Comparison of ENCODE assay signal across 12 cellular contexts in the genomic region with DNA sequence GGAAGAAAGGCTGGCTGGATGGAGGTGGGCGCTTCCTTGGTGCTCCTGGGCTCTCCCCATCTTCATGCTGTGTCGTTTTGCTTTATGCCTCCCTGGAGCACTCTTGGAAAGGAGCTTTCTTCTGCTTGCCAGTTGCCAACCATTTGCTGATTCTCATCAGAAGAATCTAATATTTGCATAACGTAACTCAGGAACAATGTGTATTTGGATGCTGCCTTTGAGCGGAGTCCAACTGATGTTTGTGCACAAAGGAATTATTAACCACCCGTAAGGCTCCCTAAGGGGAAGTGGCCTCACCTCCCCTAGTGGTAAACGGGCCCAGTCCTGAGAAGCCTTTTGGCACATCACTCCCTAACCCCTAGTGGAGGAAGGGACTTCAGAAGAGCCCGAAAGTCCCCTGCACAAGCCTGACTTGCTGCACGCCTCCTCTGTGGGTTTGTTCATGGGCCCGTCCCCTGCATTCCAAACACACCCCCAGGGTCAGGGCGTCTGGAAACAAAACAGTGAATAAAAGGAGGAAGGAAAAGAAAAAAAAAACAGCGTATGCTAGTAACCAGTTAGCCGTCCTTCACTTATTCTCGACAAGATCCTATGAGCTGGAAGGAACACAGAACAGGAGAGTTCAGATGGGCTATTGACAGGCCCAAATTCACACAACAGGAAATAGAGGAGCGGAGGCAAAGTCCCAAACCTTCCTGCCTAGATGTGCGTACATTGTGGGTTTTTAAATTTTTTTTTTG.
DNase-seq lines count a peak whose midpoint lies in the region; FAIRE-seq and TF ChIP-seq lines count a peak whose summit lies in the region.
"Had no signal": no experiment of that assay in that cellular context is flagged by ENCODE, and none has a peak within 500 bp of the region (broad histone marks: within the 10 kb centered on the region; RNA-seq: fewer than 3 reads in every experiment).

No MANE protein-coding gene starts in this region.

- H3K4me3 ChIP-seq in breast epithelium, result peak overlapping the region in 1 of 3 donors; percentile 11
- H3K4me3 ChIP-seq in astrocyte (ENCODE audit: insufficient read depth, low read depth, low read length), result no peak overlapping the region
- H3K4me3 ChIP-seq: BLaER1 treated with 17β-estradiol and CSF1 and Interleukin-3, amounts not matched to agents 10 nM and 100 nM; right atrium auricular region had no signal

- POLR2A ChIA-PET in MCF 10A (lab: Yijun Ruan, JAX), result no interaction called here

- H3K4me2 ChIP-seq in astrocyte (ENCODE audit: low read length), result peak overlapping the region; percentile 72

- H3K9me3 Mint-ChIP-seq in MCF 10A (ENCODE audit: unreplicated experiment) (no peaks in the 10 kb centered on the region), astrocyte (ENCODE audit: unreplicated experiment) (peaks cover 3% of the 10 kb centered on the region)

- H3K27ac ChIP-seq in breast epithelium (peak overlapping the region; percentile 34 to 49), astrocyte (ENCODE audit: low read depth, low read length) (no peak overlapping the region)
- H3K27ac ChIP-seq: BLaER1 treated with 17β-estradiol and CSF1 and Interleukin-3, amounts not matched to agents 10 nM and 100 nM; right atrium auricular region had no signal

- H3K9me3 ChIP-seq in breast epithelium, result peaks cover 4 to 5% of the 10 kb centered on the region in 2 donors
- H3K9me3 ChIP-seq in astrocyte (ENCODE audit: insufficient read depth, low read depth, low read length), result no peaks in the 10 kb centered on the region

- H2AFZ ChIP-seq in astrocyte (ENCODE audit: low read depth, low read length), result peak overlapping the region; percentile 24

- no peak overlapping the region for H3K4me3 Mint-ChIP-seq in MCF 10A (ENCODE audit: unreplicated experiment)
- H3K4me3 Mint-ChIP-seq in astrocyte (ENCODE audit: unreplicated experiment), result no peak overlapping the region
- H3K4me3 Mint-ChIP-seq: activated naive CD4-positive, alpha-beta T cell treated with anti-CD3 and anti-CD28 coated beads, Interleukin-2, amount 50 U/mL, for 24 hours had no signal

- H3K4me1 Mint-ChIP-seq in MCF 10A (ENCODE audit: insufficient read depth, unreplicated experiment) (peaks cover 6% of the 10 kb centered on the region), astrocyte (ENCODE audit: low read depth, unreplicated experiment) (peaks cover 14% of the 10 kb centered on the region)
- H3K4me1 Mint-ChIP-seq: activated naive CD4-positive, alpha-beta T cell treated with anti-CD3 and anti-CD28 coated beads, Interleukin-2, amount 50 U/mL, for 24 hours had no signal

- intact Hi-C loops in breast epithelium (cut with DNase I; ENCODE audit: low total_unique reads), result loop anchor here (5.0 kb wide), 1 partner anchor 636 kb away; no protein-coding TSS in a partner anchor
- intact Hi-C loops in MCF 10A (cut with micrococcal nuclease), result no loop called here

- H3K27me3 ChIP-seq in breast epithelium, result no peaks in the 10 kb centered on the region
- no peaks in the 10 kb centered on the region for H3K27me3 ChIP-seq in astrocyte (ENCODE audit: insufficient read depth, low read length)
- H3K27me3 ChIP-seq: BLaER1 treated with 17β-estradiol and CSF1 and Interleukin-3, amounts not matched to agents 10 nM and 100 nM; right atrium auricular region had no signal

- no peak for TF ChIP-seq POLR2A in breast epithelium (IDR thresholded peaks at IDR 0.05)

- peak in 2 of 3 donors; percentile 29 to 36 for TF ChIP-seq CTCF in breast epithelium (IDR thresholded peaks at IDR 0.05)
- no peak for TF ChIP-seq CTCF in MCF 10A (IDR thresholded peaks at IDR 0.05; ENCODE audit: unreplicated experiment)
- TF ChIP-seq CTCF in astrocyte (IDR thresholded peaks at IDR 0.05; ENCODE audit: insufficient read depth, low read depth, low read length), result no peak
- TF ChIP-seq CTCF in GM10266 (IDR thresholded peaks at IDR 0.05; ENCODE audit: control insufficient read depth, insufficient read depth, low read depth, missing control alignments), result no peak

- H3K27ac Mint-ChIP-seq in MCF 10A (ENCODE audit: low read depth, unreplicated experiment), result no peak overlapping the region
- H3K27ac Mint-ChIP-seq in astrocyte (ENCODE audit: unreplicated experiment), result no peak overlapping the region
- H3K27ac Mint-ChIP-seq: activated naive CD4-positive, alpha-beta T cell treated with anti-CD3 and anti-CD28 coated beads, Interleukin-2, amount 50 U/mL, for 24 hours had no signal

- no peaks in the 10 kb centered on the region for H3K79me2 ChIP-seq in astrocyte (ENCODE audit: insufficient read depth, low read length)

- peak in 1 of 2 donors; percentile 40 for DNase-seq in breast epithelium (ENCODE audit: low spot score in 2 of 2)
- no peak for DNase-seq in MCF 10A (ENCODE audit: unreplicated experiment)
- peak; percentile 69 for DNase-seq in astrocyte (ENCODE audit: low read depth)
- DNase-seq in kidney tubule cell (ENCODE audit: low spot score), result peak; percentile 85
- peak; percentile 32 for DNase-seq in urothelium cell line (ENCODE audit: low spot score)
- DNase-seq in NCI-H1694 treated with DMSO at 0.1 percent for 48 hours (lab: John Stamatoyannopoulos, UW), result no peak
- no peak for DNase-seq in GM10266 (ENCODE audit: extremely low spot score)
- DNase-seq in activated naive CD4-positive, alpha-beta T cell treated with anti-CD3 and anti-CD28 coated beads, Interleukin-2, amount 50 U/mL, for 16 hours, result no peak
- DNase-seq: NCI-H187 treated with DMSO at 0.1 percent for 48 hours had no signal

- H3K36me3 Mint-ChIP-seq in MCF 10A (ENCODE audit: insufficient read depth, unreplicated experiment) (no peaks in the 10 kb centered on the region), astrocyte (ENCODE audit: low read depth, unreplicated experiment) (no peaks in the 10 kb centered on the region)
- H3K36me3 Mint-ChIP-seq: activated naive CD4-positive, alpha-beta T cell treated with anti-CD3 and anti-CD28 coated beads, Interleukin-2, amount 50 U/mL, for 24 hours had no signal

- peaks cover 3 to 11% of the 10 kb centered on the region in 2 donors for H3K4me1 ChIP-seq in breast epithelium
- H3K4me1 ChIP-seq in astrocyte (ENCODE audit: insufficient read depth, low read length), result peaks cover 15% of the 10 kb centered on the region

- CTCF ChIA-PET in MCF 10A (lab: Yijun Ruan, JAX), result interaction anchor here (1.2 to 1.3 kb wide), 2 partner anchors 48 to 107 kb away, joined by 4 to 5 read pairs; no protein-coding TSS in a partner anchor

- H3K36me3 ChIP-seq in breast epithelium (no peaks in the 10 kb centered on the region), astrocyte (ENCODE audit: insufficient read depth, low read length) (no peaks in the 10 kb centered on the region)
- H3K36me3 ChIP-seq: BLaER1 treated with 17β-estradiol and CSF1 and Interleukin-3, amounts not matched to agents 10 nM and 100 nM; right atrium auricular region had no signal

- peak; percentile 47 for FAIRE-seq in astrocyte (lab: Jason Lieb, UNC)
- FAIRE-seq in urothelium cell line (lab: Jason Lieb, UNC), result no peak

- BruUV-seq in MCF 10A (replicated peaks; lab: Mats Ljungman, UMichigan), result no TSS peak

- H3K9ac ChIP-seq in astrocyte (ENCODE audit: low read length), result no peak overlapping the region

- no peaks in the 10 kb centered on the region for H3K27me3 Mint-ChIP-seq in MCF 10A (ENCODE audit: insufficient read depth, unreplicated experiment)
- peaks cover 9% of the 10 kb centered on the region for H3K27me3 Mint-ChIP-seq in astrocyte (ENCODE audit: low read depth, unreplicated experiment)

- no peaks in the 10 kb centered on the region for H4K20me1 ChIP-seq in astrocyte (ENCODE audit: insufficient read depth, low read length)
- H4K20me1 ChIP-seq: BLaER1 treated with 17β-estradiol and CSF1 and Interleukin-3, amounts not matched to agents 10 nM and 100 nM had no signal

Comparison
In these comparisons a context has a peak if more than half of its experiments do, and no peak if none do; other contexts are left out.
1. CTCF ChIP-seq: peak in breast epithelium (2 of 3); none in MCF 10A (single experiment), astrocyte (single experiment) and GM10266 (single experiment).
2. DNase-seq: peak in astrocyte (single experiment), kidney tubule cell (single experiment) and urothelium cell line (single experiment); none in MCF 10A (single experiment), NCI-H1694 treated with DMSO at 0.1 percent for 48 hours (single experiment), GM10266 (single experiment) and activated naive CD4-positive, alpha-beta T cell treated with anti-CD3 and anti-CD28 coated beads, Interleukin-2, amount 50 U/mL, for 16 hours (single experiment).